In genomic region chr6:149003560-149003959, GRCh38 we compare ENCODE assay signal across 26 cellular contexts.
"Had no signal": no experiment of that assay in that cellular context is flagged by ENCODE, and none has a peak within 500 bp of the region (broad histone marks: within the 10 kb centered on the region; RNA-seq: fewer than 3 reads in every experiment).

No MANE protein-coding gene starts in this region.

- H3K27me3 ChIP-seq: left lung, ovary, right atrium auricular region, right lobe of liver, stomach, testis, thyroid gland, transverse colon, upper lobe of left lung, vagina had no signal

- H3K36me3 ChIP-seq: left lung, lower lobe of right lung, ovary, right atrium auricular region, right lobe of liver, stomach, thyroid gland, upper lobe of left lung, vagina had no signal

- H3K4me1 ChIP-seq: right lobe of liver, vagina had no signal

- H3K4me3 Mint-ChIP-seq: mesothelial cell of epicardium; naive thymus-derived CD4-positive, alpha-beta T cell; natural killer cell treated with Interleukin-12 subunit alpha and Interleukin-12 subunit beta and Interleukin-15 and Interleukin-18, amount 100 ng/mL, for 72 hours; stimulated activated naive B cell treated with anti-CD40 and anti-IgM and Interleukin-4, amounts not matched to agents 10 μg/mL and 1 μg/mL and 100 μg/mL, for 72 hours had no signal

- DNase-seq: hippocampal formation; kidney; left colon; left lung; lower lobe of right lung; mesendoderm; naive thymus-derived CD4-positive, alpha-beta T cell; ovary; right lobe of liver; stimulated activated CD4-positive, alpha-beta T cell treated with anti-CD3 and anti-CD28 coated beads, Interleukin-1b, Interleukin-23, amount 100 ng/mL, for 48 hours; stimulated activated CD4-positive, alpha-beta T cell treated with anti-CD3 and anti-CD28 coated beads, Interleukin-2, amount 100 ng/mL, for 48 hours; stimulated activated CD4-positive, alpha-beta T cell treated with anti-CD3 and anti-CD28 coated beads, Interleukin-4, amount 100 ng/mL, for 4 hours; stimulated activated CD8-positive, alpha-beta memory T cell treated with anti-CD3 and anti-CD28 coated beads, Interleukin-4, amount 100 ng/mL, for 48 hours; stimulated activated naive B cell treated with anti-CD40 and anti-IgM and Interleukin-4, amounts not matched to agents 10 μg/mL and 1 μg/mL and 100 μg/mL, for 72 hours; stimulated activated naive CD8-positive, alpha-beta T cell treated with anti-CD3 and anti-CD28 coated beads, Interleukin-15, Interleukin-2, amounts not matched to agents 100 U/mL and 50 U/mL, for 24 hours; stomach; testis; thyroid gland; transverse colon; upper lobe of left lung had no signal

- H3K27ac Mint-ChIP-seq: mesothelial cell of epicardium; naive thymus-derived CD4-positive, alpha-beta T cell; progenitor cell of endocrine pancreas; stimulated activated naive B cell treated with anti-CD40 and anti-IgM and Interleukin-4, amounts not matched to agents 10 μg/mL and 1 μg/mL and 100 μg/mL, for 72 hours had no signal

- H3K4me1 Mint-ChIP-seq: mesothelial cell of epicardium had no signal

- H3K9me3 ChIP-seq: ovary, right lobe of liver, testis, thyroid gland, vagina had no signal

- H3K27ac ChIP-seq: left lung, lower lobe of right lung, ovary, right atrium auricular region, right lobe of liver, stomach, testis, thyroid gland, transverse colon, upper lobe of left lung, vagina had no signal

- H3K4me3 ChIP-seq: left lung, lower lobe of right lung, ovary, right atrium auricular region, right lobe of liver, smooth muscle cell, stomach, testis, thyroid gland, transverse colon, upper lobe of left lung, vagina had no signal

- ATAC-seq: left colon; left lung; lower lobe of right lung; naive thymus-derived CD4-positive, alpha-beta T cell; natural killer cell treated with Interleukin-12 subunit alpha and Interleukin-12 subunit beta and Interleukin-15 and Interleukin-18, amount 100 ng/mL, for 72 hours; right lobe of liver; stimulated activated naive B cell treated with anti-CD40 and anti-IgM and Interleukin-4, amounts not matched to agents 10 μg/mL and 1 μg/mL and 100 μg/mL, for 72 hours; stimulated activated naive CD8-positive, alpha-beta T cell treated with anti-CD3 and anti-CD28 coated beads, Interleukin-15, Interleukin-2, amounts not matched to agents 100 U/mL and 50 U/mL, for 24 hours had no signal

- H3K27me3 Mint-ChIP-seq: natural killer cell treated with Interleukin-12 subunit alpha and Interleukin-12 subunit beta and Interleukin-15 and Interleukin-18, amount 100 ng/mL, for 72 hours; progenitor cell of endocrine pancreas; stimulated activated naive B cell treated with anti-CD40 and anti-IgM and Interleukin-4, amounts not matched to agents 10 μg/mL and 1 μg/mL and 100 μg/mL, for 72 hours had no signal
